ENCODE assay signal across 1 cellular context in the genomic region with DNA sequence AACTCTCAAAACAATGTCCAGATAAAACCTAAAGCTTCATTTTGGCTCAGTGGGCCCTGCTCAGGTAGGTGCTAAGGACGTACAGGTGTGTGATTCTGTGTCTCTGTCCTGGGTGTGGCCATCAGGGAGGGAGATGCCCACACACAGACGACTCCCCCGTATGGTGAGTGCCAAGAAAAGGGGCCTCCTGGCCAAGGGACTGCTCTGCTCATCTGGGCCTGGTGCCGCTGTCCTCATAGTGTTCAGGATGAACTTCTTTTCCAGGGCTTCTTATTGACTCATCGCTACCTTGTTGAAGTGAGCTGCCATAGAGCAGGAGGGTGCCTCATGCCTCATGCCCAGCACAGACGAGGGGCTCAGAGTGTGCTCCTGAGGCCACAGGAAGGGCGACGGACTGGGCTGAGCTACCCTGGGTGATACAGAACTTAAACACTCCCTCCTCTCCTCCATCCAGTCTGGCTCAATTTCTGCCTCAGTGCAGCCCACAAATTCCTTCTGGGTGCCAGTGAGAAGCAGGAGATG.
TF ChIP-seq lines count a peak whose summit lies in the region.

No MANE protein-coding gene starts in this region.

TF ChIP-seq in endothelial cell of umbilical vein, 7 proteins besides CTCF, POLR2A, EP300 and RAD21:
- TF ChIP-seq FOS (IDR thresholded peaks at IDR 0.05; ENCODE audit: borderline replicate concordance, insufficient read depth, low read length) (no peak), POLR2AphosphoS5 (IDR thresholded peaks at IDR 0.05; ENCODE audit: insufficient read depth, low read depth, low read length) (no peak), GATA2 (IDR thresholded peaks at IDR 0.05; ENCODE audit: insufficient read depth, insufficient read length, low read depth, low read length) (no peak), JUN (IDR thresholded peaks at IDR 0.05; ENCODE audit: borderline replicate concordance, insufficient read depth, insufficient read length, low read depth) (no peak), EZH2 (IDR thresholded peaks at IDR 0.05; ENCODE audit: borderline replicate concordance, low read depth, low read length, severe bottlenecking) (no peak), MYC (IDR thresholded peaks at IDR 0.05; ENCODE audit: low read depth, low read length) (no peak)
- TF ChIP-seq, protein P1, sequence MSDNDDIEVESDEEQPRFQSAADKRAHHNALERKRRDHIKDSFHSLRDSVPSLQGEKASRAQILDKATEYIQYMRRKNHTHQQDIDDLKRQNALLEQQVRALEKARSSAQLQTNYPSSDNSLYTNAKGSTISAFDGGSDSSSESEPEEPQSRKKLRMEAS (IDR thresholded peaks at IDR 0.05; ENCODE audit: insufficient read depth, insufficient read length): no peak
